ENCODE assay signal across 8 cellular contexts in genomic region chr15:62060116-62060895, GRCh38. TPM values are rescaled to one million over a fixed set of nuclear protein-coding genes. Genes with fewer than 3 reads are reported as not detected.
A peak's percentile ranks its signal among the peaks of the same experiment; 100 is the strongest.
DNase-seq lines count a peak whose midpoint lies in the region; ATAC-seq and TF ChIP-seq lines count a peak whose summit lies in the region.

A gene with protein sequence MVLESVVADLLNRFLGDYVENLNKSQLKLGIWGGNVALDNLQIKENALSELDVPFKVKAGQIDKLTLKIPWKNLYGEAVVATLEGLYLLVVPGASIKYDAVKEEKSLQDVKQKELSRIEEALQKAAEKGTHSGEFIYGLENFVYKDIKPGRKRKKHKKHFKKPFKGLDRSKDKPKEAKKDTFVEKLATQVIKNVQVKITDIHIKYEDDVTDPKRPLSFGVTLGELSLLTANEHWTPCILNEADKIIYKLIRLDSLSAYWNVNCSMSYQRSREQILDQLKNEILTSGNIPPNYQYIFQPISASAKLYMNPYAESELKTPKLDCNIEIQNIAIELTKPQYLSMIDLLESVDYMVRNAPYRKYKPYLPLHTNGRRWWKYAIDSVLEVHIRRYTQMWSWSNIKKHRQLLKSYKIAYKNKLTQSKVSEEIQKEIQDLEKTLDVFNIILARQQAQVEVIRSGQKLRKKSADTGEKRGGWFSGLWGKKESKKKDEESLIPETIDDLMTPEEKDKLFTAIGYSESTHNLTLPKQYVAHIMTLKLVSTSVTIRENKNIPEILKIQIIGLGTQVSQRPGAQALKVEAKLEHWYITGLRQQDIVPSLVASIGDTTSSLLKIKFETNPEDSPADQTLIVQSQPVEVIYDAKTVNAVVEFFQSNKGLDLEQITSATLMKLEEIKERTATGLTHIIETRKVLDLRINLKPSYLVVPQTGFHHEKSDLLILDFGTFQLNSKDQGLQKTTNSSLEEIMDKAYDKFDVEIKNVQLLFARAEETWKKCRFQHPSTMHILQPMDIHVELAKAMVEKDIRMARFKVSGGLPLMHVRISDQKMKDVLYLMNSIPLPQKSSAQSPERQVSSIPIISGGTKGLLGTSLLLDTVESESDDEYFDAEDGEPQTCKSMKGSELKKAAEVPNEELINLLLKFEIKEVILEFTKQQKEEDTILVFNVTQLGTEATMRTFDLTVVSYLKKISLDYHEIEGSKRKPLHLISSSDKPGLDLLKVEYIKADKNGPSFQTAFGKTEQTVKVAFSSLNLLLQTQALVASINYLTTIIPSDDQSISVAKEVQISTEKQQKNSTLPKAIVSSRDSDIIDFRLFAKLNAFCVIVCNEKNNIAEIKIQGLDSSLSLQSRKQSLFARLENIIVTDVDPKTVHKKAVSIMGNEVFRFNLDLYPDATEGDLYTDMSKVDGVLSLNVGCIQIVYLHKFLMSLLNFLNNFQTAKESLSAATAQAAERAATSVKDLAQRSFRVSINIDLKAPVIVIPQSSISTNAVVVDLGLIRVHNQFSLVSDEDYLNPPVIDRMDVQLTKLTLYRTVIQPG (N-terminal part only) (minus strand): TSS chr15:62060447. CDS start chr15:62060374, 73 bp downstream.

- DNase-seq in NCI-H146 treated with DMSO at 0.1 percent for 48 hours (lab: John Stamatoyannopoulos, UW; ENCODE audit: unreplicated experiment) (peak; percentile 81), T-helper 17 cell (peak; percentile 88 to 92 (median 90)), right atrium auricular region (ENCODE audit: low spot score) (peak; percentile 92), putamen (ENCODE audit: low spot score) (peak; percentile 94), vagina (ENCODE audit: extremely low spot score in 2 of 2) (peak in 1 of 2 donors; percentile 95)

- TF ChIP-seq CTCF in right atrium auricular region (IDR thresholded peaks at IDR 0.05): peak; percentile 60 to 88
- peak; percentile 22 to 78 (median 45) for TF ChIP-seq CTCF in vagina (IDR thresholded peaks at IDR 0.05)

- peak within 1 kb of the TSS; percentile 98 for H3K4me3 Mint-ChIP-seq in T-helper 17 cell

- peak within 1 kb of the TSS; percentile 66 for H3K27ac ChIP-seq in angular gyrus (ENCODE audit: low read depth, low read length)
- peak within 1 kb of the TSS; percentile 90 to 92 for H3K27ac ChIP-seq in right atrium auricular region
- H3K27ac ChIP-seq in vagina: peak within 1 kb of the TSS; percentile 86

- peak within 1 kb of the TSS; percentile 98 for H3K27ac Mint-ChIP-seq in T-helper 17 cell

- H3K27me3 Mint-ChIP-seq in T-helper 17 cell: no peaks in the 10 kb centered on the region

- H3K36me3 ChIP-seq in right atrium auricular region (no peaks in the 10 kb centered on the region), vagina (no peaks in the 10 kb centered on the region)

- H3K27me3 ChIP-seq in right atrium auricular region: no peaks in the 10 kb centered on the region
- H3K27me3 ChIP-seq in vagina: no peaks in the 10 kb centered on the region

- peaks cover 35% of the 10 kb centered on the region for H3K4me1 Mint-ChIP-seq in T-helper 17 cell

- peaks cover 5% of the 10 kb centered on the region for H3K36me3 Mint-ChIP-seq in T-helper 17 cell (ENCODE audit: low read depth)

- intact Hi-C loops in vagina (cut with DNase I): no loop called here

- peak; percentile 82 for TF ChIP-seq POLR2A in GM15510 (IDR thresholded peaks at IDR 0.05; ENCODE audit: borderline replicate concordance, extremely low read depth, insufficient read length)
- TF ChIP-seq POLR2A in vagina (IDR thresholded peaks at IDR 0.05): peak in 1 of 2 donors; percentile 73

- peak; percentile 76 for ATAC-seq in HG02884 (IDR thresholded peaks at IDR 0.05; ENCODE audit: unreplicated experiment)
- ATAC-seq in T-helper 17 cell: peak; percentile 86

- H3K9me3 ChIP-seq in T-helper 17 cell (ENCODE audit: control insufficient read depth, low read length, poor library complexity, severe bottlenecking): no peaks in the 10 kb centered on the region
- no peaks in the 10 kb centered on the region for H3K9me3 ChIP-seq in right atrium auricular region
- H3K9me3 ChIP-seq in vagina: no peaks in the 10 kb centered on the region

- H3K4me1 ChIP-seq in right atrium auricular region: peaks cover 0 to 14% of the 10 kb centered on the region in 2 donors
- H3K4me1 ChIP-seq in vagina: peaks cover 39% of the 10 kb centered on the region

- H3K4me3 ChIP-seq in right atrium auricular region: peak within 1 kb of the TSS; percentile 90 to 98
- peak within 1 kb of the TSS; percentile 81 to 83 for H3K4me3 ChIP-seq in vagina

RNA-seq across cellular contexts. Expression of the gene that starts here (rescaled TPM):
- 100 to 1,000 TPM; 116 to 127 TPM for total RNA-seq in T-helper 17 cell
- 10 to 100 TPM; 30.3 to 41.9 TPM for total RNA-seq in right atrium auricular region
- 52.5 TPM for total RNA-seq in vagina
